Comparison of ENCODE assay signal across 20 cellular contexts in genomic region chr7:150553163-150553562, GRCh38. TPM values are rescaled to one million over a fixed set of nuclear protein-coding genes. Genes with fewer than 3 reads are reported as not detected.
DNase-seq lines count a peak whose midpoint lies in the region; ATAC-seq and TF ChIP-seq lines count a peak whose summit lies in the region.
"Had no signal": no experiment of that assay in that cellular context is flagged by ENCODE, and none has a peak within 500 bp of the region (broad histone marks: within the 10 kb centered on the region; RNA-seq: fewer than 3 reads in every experiment).

No MANE protein-coding gene starts in this region.

- peaks cover 44% of the 10 kb centered on the region for H3K9me3 Mint-ChIP-seq in activated CD4-positive, alpha-beta T cell treated with anti-CD3 and anti-CD28 coated beads, Interleukin-2, amount 10 ng/mL, durations not matched to agents 24 days and 14 days
- H3K9me3 Mint-ChIP-seq in CD4-positive, alpha-beta T cell: peaks cover 24% of the 10 kb centered on the region
- H3K9me3 Mint-ChIP-seq in activated T-helper 17 cell treated with anti-CD3 and anti-CD28 coated beads, Interleukin-2, amount 50 U/mL, for 72 hours: peaks cover 27% of the 10 kb centered on the region
- H3K9me3 Mint-ChIP-seq in natural killer cell: peaks cover 9 to 19% of the 10 kb centered on the region in 2 donors

- H3K36me3 Mint-ChIP-seq in activated CD4-positive, alpha-beta T cell treated with anti-CD3 and anti-CD28 coated beads, Interleukin-2, amount 10 ng/mL, durations not matched to agents 24 days and 14 days (ENCODE audit: low read depth): peaks cover 67% of the 10 kb centered on the region
- peaks cover 92% of the 10 kb centered on the region for H3K36me3 Mint-ChIP-seq in CD4-positive, alpha-beta T cell (ENCODE audit: low read depth)
- no peaks in the 10 kb centered on the region for H3K36me3 Mint-ChIP-seq in activated T-helper 17 cell treated with anti-CD3 and anti-CD28 coated beads, Interleukin-2, amount 50 U/mL, for 72 hours (ENCODE audit: low read depth)
- H3K36me3 Mint-ChIP-seq in natural killer cell: peaks cover 53% of the 10 kb centered on the region

- no peaks in the 10 kb centered on the region for H3K36me3 ChIP-seq in MG63

- POLR2A ChIA-PET in CD4-positive, alpha-beta T cell (lab: Charles Lee): interaction anchor here (0.9 to 5.4 kb wide), 9 partner anchors 10 to 147 kb away, joined by 3 to 39 read pairs (median 3); partner anchors contain the start of genes GIMAP4 and GIMAP6

- intact Hi-C loops in activated CD4-positive, alpha-beta T cell treated with anti-CD3 and anti-CD28 coated beads, Interleukin-2, amount 10 ng/mL, durations not matched to agents 24 days and 14 days (cut with micrococcal nuclease): no loop called here
- intact Hi-C loops in CD4-positive, alpha-beta T cell (cut with DNase I, micrococcal nuclease): no loop called here
- intact Hi-C loops in natural killer cell (cut with micrococcal nuclease): no loop called here

- H3K9me3 ChIP-seq in CD4-positive, alpha-beta T cell (ENCODE audit: control insufficient read depth, low read length): peaks cover 44% of the 10 kb centered on the region
- no peaks in the 10 kb centered on the region for H3K9me3 ChIP-seq in MG63

- CTCF ChIA-PET in CD4-positive, alpha-beta T cell (lab: Charles Lee): interaction anchor here (0.8 to 1.5 kb wide), 6 partner anchors 11 to 225 kb away, joined by 3 to 8 read pairs (median 3); partner anchors contain the start of gene GIMAP1

- no peaks in the 10 kb centered on the region for H3K27me3 Mint-ChIP-seq in activated CD4-positive, alpha-beta T cell treated with anti-CD3 and anti-CD28 coated beads, Interleukin-2, amount 10 ng/mL, durations not matched to agents 24 days and 14 days
- no peaks in the 10 kb centered on the region for H3K27me3 Mint-ChIP-seq in CD4-positive, alpha-beta T cell
- H3K27me3 Mint-ChIP-seq in activated T-helper 17 cell treated with anti-CD3 and anti-CD28 coated beads, Interleukin-2, amount 50 U/mL, for 72 hours: no peaks in the 10 kb centered on the region
- H3K27me3 Mint-ChIP-seq in natural killer cell (ENCODE audit: low read depth in 2 of 2): no peaks in the 10 kb centered on the region

- peaks cover 49% of the 10 kb centered on the region for H3K4me1 Mint-ChIP-seq in activated CD4-positive, alpha-beta T cell treated with anti-CD3 and anti-CD28 coated beads, Interleukin-2, amount 10 ng/mL, durations not matched to agents 24 days and 14 days
- peaks cover 70% of the 10 kb centered on the region for H3K4me1 Mint-ChIP-seq in CD4-positive, alpha-beta T cell (ENCODE audit: low read depth)
- peaks cover 55% of the 10 kb centered on the region for H3K4me1 Mint-ChIP-seq in activated T-helper 17 cell treated with anti-CD3 and anti-CD28 coated beads, Interleukin-2, amount 50 U/mL, for 72 hours
- peaks cover 57 to 61% of the 10 kb centered on the region in 2 donors for H3K4me1 Mint-ChIP-seq in natural killer cell
- H3K4me1 Mint-ChIP-seq: B cell had no signal

- TF ChIP-seq CTCF in CD4-positive, alpha-beta T cell (IDR thresholded peaks at IDR 0.05): no peak
- TF ChIP-seq CTCF in natural killer cell (IDR thresholded peaks at IDR 0.05): no peak

- peak overlapping the region; percentile 21 for H3K27ac Mint-ChIP-seq in activated CD4-positive, alpha-beta T cell treated with anti-CD3 and anti-CD28 coated beads, Interleukin-2, amount 10 ng/mL, durations not matched to agents 24 days and 14 days
- H3K27ac Mint-ChIP-seq in CD4-positive, alpha-beta T cell: peak overlapping the region; percentile 98
- peak overlapping the region; percentile 84 for H3K27ac Mint-ChIP-seq in activated T-helper 17 cell treated with anti-CD3 and anti-CD28 coated beads, Interleukin-2, amount 50 U/mL, for 72 hours
- H3K27ac Mint-ChIP-seq in natural killer cell: peak overlapping the region in 1 of 2 donors; percentile 95
- H3K27ac Mint-ChIP-seq: B cell, HFFc6 had no signal

- H3K27me3 ChIP-seq in CD4-positive, alpha-beta T cell (ENCODE audit: control insufficient read depth, insufficient read depth, low read length): no peaks in the 10 kb centered on the region
- H3K27me3 ChIP-seq in MG63: no peaks in the 10 kb centered on the region

- ATAC-seq in CD4-positive, alpha-beta T cell (ENCODE audit: poor library complexity): no peak
- ATAC-seq in activated T-helper 17 cell treated with anti-CD3 and anti-CD28 coated beads, Interleukin-2, amount 50 U/mL, for 72 hours (replicated peaks): peak; percentile 52
- ATAC-seq in natural killer cell (no peak), GM21737 (IDR thresholded peaks at IDR 0.05; ENCODE audit: unreplicated experiment) (no peak)
- ATAC-seq: Right ventricle myocardium inferior had no signal

- no peak overlapping the region for H3K4me3 Mint-ChIP-seq in activated CD4-positive, alpha-beta T cell treated with anti-CD3 and anti-CD28 coated beads, Interleukin-2, amount 10 ng/mL, durations not matched to agents 24 days and 14 days
- H3K4me3 Mint-ChIP-seq in CD4-positive, alpha-beta T cell: peak overlapping the region; percentile 3
- H3K4me3 Mint-ChIP-seq in activated T-helper 17 cell treated with anti-CD3 and anti-CD28 coated beads, Interleukin-2, amount 50 U/mL, for 72 hours: peak overlapping the region; percentile 63
- peak overlapping the region; percentile 55 for H3K4me3 Mint-ChIP-seq in natural killer cell
- H3K4me3 Mint-ChIP-seq: B cell, HFFc6 had no signal

- peak overlapping the region; percentile 57 for H3K27ac ChIP-seq in CD4-positive, alpha-beta T cell (ENCODE audit: low read depth, low read length)

- no peak for DNase-seq in activated CD4-positive, alpha-beta T cell treated with anti-CD3 and anti-CD28 coated beads, Interleukin-2, amount 10 ng/mL, durations not matched to agents 24 days and 14 days
- no peak for DNase-seq in activated CD4-positive, alpha-beta T cell treated with anti-CD3 and anti-CD28 coated beads for 1 hour
- no peak for DNase-seq in CD4-positive, alpha-beta T cell
- DNase-seq in natural killer cell (no peak), COR-L47 (lab: John Stamatoyannopoulos, UW) (no peak), MG63 (no peak)
- DNase-seq: DMS79 treated with DMSO at 0.1 percent for 48 hours, HFFc6, KG1, MV-4-11, NCI-H1694 treated with DMSO at 0.1 percent for 48 hours, NCI-H2227 treated with DMSO at 0.1 percent for 48 hours, NCI-H510A treated with DMSO at 0.1 percent for 48 hours, NCI-H774 had no signal

- no peak overlapping the region for H3K4me3 ChIP-seq in MG63

RNA-seq across cellular contexts. Expression of gene GIMAP4, which starts 14.0 kb away (rescaled TPM):
- total RNA-seq in activated CD4-positive, alpha-beta T cell treated with anti-CD3 and anti-CD28 coated beads, Interleukin-2, amount 10 ng/mL, durations not matched to agents 24 days and 14 days: 61.1 and 62.7 TPM in 2 replicates
- total RNA-seq in CD4-positive, alpha-beta T cell: 10 to 100 TPM; 20.7 to 23.6 TPM
- total RNA-seq in activated T-helper 17 cell treated with anti-CD3 and anti-CD28 coated beads, Interleukin-2, amount 50 U/mL, for 72 hours: 100 to 1,000 TPM; 102 to 193 TPM
- 100 to 1,000 TPM; 105 to 215 (median 124) TPM for total RNA-seq in natural killer cell
- not detected in 2 replicates for total RNA-seq in MG63 (2014; rRNA removed; shearing (Covaris generic); ENCODE audit: low replicate concordance)
- total RNA-seq: A172, HFFc6, OCI-LY7 had no signal

RNA-seq across cellular contexts. Expression of gene GIMAP7, which starts 38.5 kb away (rescaled TPM):
- 40.5 and 45.0 TPM in 2 replicates for total RNA-seq in activated CD4-positive, alpha-beta T cell treated with anti-CD3 and anti-CD28 coated beads, Interleukin-2, amount 10 ng/mL, durations not matched to agents 24 days and 14 days
- total RNA-seq in CD4-positive, alpha-beta T cell: 10 to 100 TPM; 48.4 to 50.7 TPM
- total RNA-seq in activated T-helper 17 cell treated with anti-CD3 and anti-CD28 coated beads, Interleukin-2, amount 50 U/mL, for 72 hours: 10 to 100 TPM; 39.7 to 43.1 TPM
- total RNA-seq in natural killer cell: 100 to 1,000 TPM in 1 of 3 donors, 10 to 100 TPM in 2; 66.3 to 100 (median 67.6) TPM
- not detected in 2 replicates for total RNA-seq in MG63 (2014; rRNA removed; shearing (Covaris generic); ENCODE audit: low replicate concordance)
- total RNA-seq: A172, HFFc6, OCI-LY7 had no signal

Comparison
In these comparisons a context has a peak if more than half of its experiments do, and no peak if none do; other contexts are left out.
1. RNA of gene GIMAP4, which starts 14.0 kb away (total RNA-seq): 102 to 193 TPM in activated T-helper 17 cell treated with anti-CD3 and anti-CD28 coated beads, Interleukin-2, amount 50 U/mL, for 72 hours, 105 to 215 TPM in natural killer cell, 61.1 to 62.7 TPM in activated CD4-positive, alpha-beta T cell treated with anti-CD3 and anti-CD28 coated beads, Interleukin-2, amount 10 ng/mL, durations not matched to agents 24 days and 14 days and 20.7 to 23.6 TPM in CD4-positive, alpha-beta T cell; not detected in MG63; every median in the first group is over 10 times any median in the second.
2. RNA of gene GIMAP7, which starts 38.5 kb away (total RNA-seq): 66.3 to 100 TPM in natural killer cell, 48.4 to 50.7 TPM in CD4-positive, alpha-beta T cell, 40.5 to 45.0 TPM in activated CD4-positive, alpha-beta T cell treated with anti-CD3 and anti-CD28 coated beads, Interleukin-2, amount 10 ng/mL, durations not matched to agents 24 days and 14 days and 39.7 to 43.1 TPM in activated T-helper 17 cell treated with anti-CD3 and anti-CD28 coated beads, Interleukin-2, amount 50 U/mL, for 72 hours; not detected in MG63; every median in the first group is over 10 times any median in the second.